Comparison of ENCODE assay signal across 15 cellular contexts in genomic region chr1:19257178-19257914, GRCh38. TPM values are rescaled to one million over a fixed set of nuclear protein-coding genes. Genes with fewer than 3 reads are reported as not detected.
A peak's percentile ranks its signal among the peaks of the same experiment; 100 is the strongest.
DNase-seq lines count a peak whose midpoint lies in the region; ATAC-seq and TF ChIP-seq lines count a peak whose summit lies in the region.
"Had no signal": no experiment of that assay in that cellular context is flagged by ENCODE, and none has a peak within 500 bp of the region (broad histone marks: within the 10 kb centered on the region; RNA-seq: fewer than 3 reads in every experiment).

No MANE protein-coding gene starts in this region.

- no peak for TF ChIP-seq CTCF in GM10248 (IDR thresholded peaks at IDR 0.05; ENCODE audit: control extremely low read depth, extremely low read depth, low read depth, missing control alignments)
- TF ChIP-seq CTCF in neural crest cell (conservative IDR thresholded peaks at IDR 0.05): no peak

- peak; percentile 89 for ATAC-seq in activated T-helper 17 cell treated with anti-CD3 and anti-CD28 coated beads, Interleukin-2, amount 50 U/mL, for 72 hours (replicated peaks)
- ATAC-seq in GM21381 (IDR thresholded peaks at IDR 0.05; ENCODE audit: unreplicated experiment): no peak
- ATAC-seq: foreskin keratinocyte, psoas muscle had no signal

- H3K9me3 Mint-ChIP-seq in activated T-helper 17 cell treated with anti-CD3 and anti-CD28 coated beads, Interleukin-2, amount 50 U/mL, for 72 hours: no peaks in the 10 kb centered on the region
- no peaks in the 10 kb centered on the region for H3K9me3 Mint-ChIP-seq in neural crest cell

- peak overlapping the region; percentile 96 for H3K4me3 Mint-ChIP-seq in activated T-helper 17 cell treated with anti-CD3 and anti-CD28 coated beads, Interleukin-2, amount 50 U/mL, for 72 hours
- peak overlapping the region; percentile 47 for H3K4me3 Mint-ChIP-seq in neural crest cell

- CTCF ChIA-PET in GM10248 (lab: Yijun Ruan, JAX): interaction anchor here (0.9 to 1.6 kb wide), 4 partner anchors 10 to 17 kb away, joined by 3 read pairs; no protein-coding TSS in a partner anchor

- no peaks in the 10 kb centered on the region for H3K27me3 Mint-ChIP-seq in activated T-helper 17 cell treated with anti-CD3 and anti-CD28 coated beads, Interleukin-2, amount 50 U/mL, for 72 hours
- no peaks in the 10 kb centered on the region for H3K27me3 Mint-ChIP-seq in neural crest cell (ENCODE audit: low read depth)

- H3K27ac Mint-ChIP-seq in activated T-helper 17 cell treated with anti-CD3 and anti-CD28 coated beads, Interleukin-2, amount 50 U/mL, for 72 hours: peak overlapping the region; percentile 94
- no peak overlapping the region for H3K27ac Mint-ChIP-seq in neural crest cell (ENCODE audit: unreplicated experiment)

- DNase-seq in activated CD8-positive, alpha-beta memory T cell treated with anti-CD3 and anti-CD28 coated beads, Interleukin-2, amount 50 U/mL, for 48 hours: peak; percentile 59
- no peak for DNase-seq in activated CD8-positive, alpha-beta memory T cell treated with anti-CD3 and anti-CD28 coated beads, Interleukin-2, amount 50 U/mL, for 4 hours
- DNase-seq in GM10248 (ENCODE audit: extremely low spot score): peak; percentile 18
- no peak for DNase-seq in neural crest cell (ENCODE audit: low read depth, low spot score)
- DNase-seq in Kasumi-1 (lab: John Stamatoyannopoulos, UW): no peak
- DNase-seq in NCI-H2107 (lab: John Stamatoyannopoulos, UW): no peak
- DNase-seq: effector memory CD4-positive, alpha-beta T cell; foreskin keratinocyte; GOT3; NCI-H187 treated with DMSO at 0.1 percent for 48 hours; NCI-H524 treated with DMSO at 0.1 percent for 48 hours; psoas muscle; stimulated activated naive CD4-positive, alpha-beta T cell had no signal

- peaks cover 91% of the 10 kb centered on the region for H3K36me3 Mint-ChIP-seq in activated T-helper 17 cell treated with anti-CD3 and anti-CD28 coated beads, Interleukin-2, amount 50 U/mL, for 72 hours (ENCODE audit: low read depth)
- peaks cover 10% of the 10 kb centered on the region for H3K36me3 Mint-ChIP-seq in neural crest cell (ENCODE audit: low read depth)

- POLR2A ChIA-PET in GM10248 (lab: Yijun Ruan, JAX): interaction anchor here (1.2 kb wide), 1 partner anchor 31 kb away, joined by 3 read pairs; the partner anchor contains the start of gene AKR7A3

- peaks cover 30% of the 10 kb centered on the region for H3K4me1 Mint-ChIP-seq in activated T-helper 17 cell treated with anti-CD3 and anti-CD28 coated beads, Interleukin-2, amount 50 U/mL, for 72 hours
- peaks cover 13% of the 10 kb centered on the region for H3K4me1 Mint-ChIP-seq in neural crest cell

RNA-seq across cellular contexts. Expression of gene MRTO4, which starts 5.7 kb away (rescaled TPM):
- 100 to 1,000 TPM in 1 of 2 donors, 10 to 100 TPM in 1; 59.3 to 113 TPM for total RNA-seq in activated T-helper 17 cell treated with anti-CD3 and anti-CD28 coated beads, Interleukin-2, amount 50 U/mL, for 72 hours
- total RNA-seq in neural crest cell: 57.3 and 58.3 TPM in 2 replicates

RNA-seq across cellular contexts. Expression of gene EMC1, which starts 6.0 kb away (rescaled TPM):
- total RNA-seq in activated T-helper 17 cell treated with anti-CD3 and anti-CD28 coated beads, Interleukin-2, amount 50 U/mL, for 72 hours: 10 to 100 TPM; 41.1 to 51.9 TPM
- total RNA-seq in neural crest cell: 57.2 and 61.8 TPM in 2 replicates

RNA-seq across cellular contexts. Expression of gene AKR7A3, which starts 31.2 kb away (rescaled TPM):
- 1 to 10 TPM in 1 of 2 donors, under 1 TPM in 1; 0.71 to 1.6 TPM for total RNA-seq in activated T-helper 17 cell treated with anti-CD3 and anti-CD28 coated beads, Interleukin-2, amount 50 U/mL, for 72 hours
- 2.0 and 2.1 TPM in 2 replicates for total RNA-seq in neural crest cell

RNA-seq across cellular contexts. Expression of gene UBR4, which starts 47.3 kb away (rescaled TPM):
- total RNA-seq in activated T-helper 17 cell treated with anti-CD3 and anti-CD28 coated beads, Interleukin-2, amount 50 U/mL, for 72 hours: 100 to 1,000 TPM; 145 to 195 TPM
- total RNA-seq in neural crest cell: 114 and 125 TPM in 2 replicates

RNA-seq across cellular contexts. Expression of gene AKR7A2, which starts 54.6 kb away (rescaled TPM):
- total RNA-seq in activated T-helper 17 cell treated with anti-CD3 and anti-CD28 coated beads, Interleukin-2, amount 50 U/mL, for 72 hours: 10 to 100 TPM; 37.1 to 61.4 TPM
- total RNA-seq in neural crest cell: 70.4 and 75.7 TPM in 2 replicates

Comparison
In these comparisons a context has a peak if more than half of its experiments do, and no peak if none do; other contexts are left out.
1. DNase-seq: peak in activated CD8-positive, alpha-beta memory T cell treated with anti-CD3 and anti-CD28 coated beads, Interleukin-2, amount 50 U/mL, for 48 hours (single experiment) and GM10248 (single experiment); none in activated CD8-positive, alpha-beta memory T cell treated with anti-CD3 and anti-CD28 coated beads, Interleukin-2, amount 50 U/mL, for 4 hours (single experiment), neural crest cell (single experiment), Kasumi-1 (0 of 2) and NCI-H2107 (single experiment).